Comparison of ENCODE assay signal across 1 cellular context in the genomic region with DNA sequence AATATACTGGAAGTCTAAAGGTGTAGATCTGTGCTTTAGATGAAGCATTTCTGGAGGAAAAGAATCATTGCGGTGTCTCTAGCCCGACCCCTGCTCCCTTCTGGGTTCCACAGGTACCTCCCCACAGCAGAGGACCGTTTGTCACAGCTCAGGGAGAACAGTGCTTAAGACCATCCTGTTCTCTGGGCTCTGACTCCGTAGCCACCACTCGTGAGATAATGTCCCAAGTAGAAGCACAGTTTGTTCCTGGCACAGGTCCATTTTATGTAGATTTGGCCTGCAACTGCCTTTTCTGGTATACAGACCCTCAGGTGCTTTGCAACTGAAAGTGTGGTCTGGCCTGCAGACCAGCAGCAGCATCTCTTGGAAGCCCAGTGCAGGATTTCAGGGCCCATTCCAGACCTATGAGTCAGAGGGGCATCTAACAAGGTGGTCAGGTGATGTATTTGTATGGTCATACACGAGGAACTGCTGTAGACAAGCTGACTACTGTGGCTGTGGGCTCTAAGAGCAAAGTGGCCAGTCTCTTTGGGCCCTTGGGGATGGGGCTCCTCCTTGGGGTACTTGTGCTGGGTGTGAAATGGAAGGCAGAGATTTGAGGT.
A peak's percentile ranks its signal among the peaks of the same experiment; 100 is the strongest.
TF ChIP-seq lines count a peak whose summit lies in the region.

No MANE protein-coding gene starts in this region.

TF ChIP-seq in endothelial cell of umbilical vein, 7 proteins besides CTCF, POLR2A, EP300 and RAD21:
- TF ChIP-seq EZH2 (IDR thresholded peaks at IDR 0.05; ENCODE audit: borderline replicate concordance, low read depth, low read length, severe bottlenecking) (no peak), GATA2 (IDR thresholded peaks at IDR 0.05; ENCODE audit: insufficient read depth, insufficient read length, low read depth, low read length) (no peak), MYC (IDR thresholded peaks at IDR 0.05; ENCODE audit: low read depth, low read length) (no peak), FOS (IDR thresholded peaks at IDR 0.05; ENCODE audit: borderline replicate concordance, insufficient read depth, low read length) (peak; percentile 28), JUN (IDR thresholded peaks at IDR 0.05; ENCODE audit: borderline replicate concordance, insufficient read depth, insufficient read length, low read depth) (no peak)
TF ChIP-seq in endothelial cell of umbilical vein: peak in this region for 1.
